Comparison of ENCODE assay signal across 19 cellular contexts in the genomic region with DNA sequence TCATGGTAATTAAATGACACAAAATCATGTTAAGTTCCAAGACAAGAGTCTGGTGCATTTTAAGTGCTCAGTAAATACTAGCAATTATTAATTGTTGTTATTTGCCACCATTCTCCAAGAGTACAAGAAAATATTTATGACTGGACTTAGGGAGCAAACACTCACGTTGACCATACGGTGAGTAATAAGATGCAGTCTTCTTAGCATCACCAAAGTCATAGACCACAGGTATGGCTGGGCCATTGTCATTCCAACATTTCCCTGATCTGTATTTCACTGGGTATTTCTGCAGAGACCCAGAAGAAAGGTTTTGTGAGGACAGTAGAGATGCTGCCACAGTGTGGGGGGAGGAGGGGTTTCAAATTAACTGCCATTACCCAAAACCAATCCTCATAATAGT. TPM values are rescaled to one million over a fixed set of nuclear protein-coding genes. Genes with fewer than 3 reads are reported as not detected.
"Had no signal": no experiment of that assay in that cellular context is flagged by ENCODE, and none has a peak within 500 bp of the region (broad histone marks: within the 10 kb centered on the region; RNA-seq: fewer than 3 reads in every experiment).

No MANE protein-coding gene starts in this region.

- H3K9me3 ChIP-seq: esophagus squamous epithelium, heart right ventricle, neutrophil, pancreas, spleen had no signal

- H3K4me1 ChIP-seq: pancreas had no signal

- H3K36me3 ChIP-seq: esophagus squamous epithelium, heart right ventricle, neutrophil, pancreas, spleen had no signal

- H3K27me3 ChIP-seq: neutrophil, pancreas had no signal

- DNase-seq: activated CD4-positive, alpha-beta T cell treated with anti-CD3 and anti-CD28 coated beads for 48 hours; activated CD4-positive, CD25-positive, alpha-beta regulatory T cell; activated CD8-positive, alpha-beta T cell treated with anti-CD3 and anti-CD28 coated beads, Interleukin-2, amount 10 ng/mL, durations not matched to agents 7 days and 5 days; activated naive CD4-positive, alpha-beta T cell treated with anti-CD3 and anti-CD28 coated beads for 36 hours; activated naive CD8-positive, alpha-beta T cell treated with anti-CD3 and anti-CD28 coated beads, Interleukin-2, amount 50 U/mL, for 24 hours; activated T-cell treated with anti-CD3 and anti-CD28 coated beads, Interleukin-2, amount 50 U/mL, for 4 hours; aorta; effector CD4-positive, alpha-beta T cell; esophagus squamous epithelium; heart right ventricle; immature natural killer cell; left ventricle myocardium superior; naive thymus-derived CD8-positive, alpha-beta T cell; pancreas; spleen; stimulated activated CD4-positive, alpha-beta T cell treated with anti-CD3 and anti-CD28 coated beads, Interleukin-4, amount 100 ng/mL, for 4 hours; stimulated activated naive CD4-positive, alpha-beta T cell had no signal

- H3K27ac ChIP-seq: esophagus squamous epithelium, heart right ventricle, neutrophil, pancreas, spleen had no signal

- ATAC-seq: activated CD8-positive, alpha-beta T cell treated with anti-CD3 and anti-CD28 coated beads, Interleukin-2, amount 10 ng/mL, durations not matched to agents 7 days and 5 days; activated naive CD8-positive, alpha-beta T cell treated with anti-CD3 and anti-CD28 coated beads, Interleukin-2, amount 50 U/mL, for 24 hours; activated T-cell treated with anti-CD3 and anti-CD28 coated beads, Interleukin-2, amount 50 U/mL, for 4 hours; left ventricle myocardium superior; naive thymus-derived CD8-positive, alpha-beta T cell; pancreas; sciatic nerve had no signal

- H3K4me3 ChIP-seq: esophagus squamous epithelium, heart right ventricle, pancreas, spleen had no signal

RNA-seq across cellular contexts. Expression of a gene that starts 4.7 kb away (rescaled TPM):
- polyA plus RNA-seq: immature natural killer cell; naive thymus-derived CD8-positive, alpha-beta T cell; spleen had no signal
